ENCODE assay signal across 8 cellular contexts in genomic region chr2:177243476-177243875, GRCh38. TPM values are rescaled to one million over a fixed set of nuclear protein-coding genes. Genes with fewer than 3 reads are reported as not detected.
DNase-seq lines count a peak whose midpoint lies in the region; ATAC-seq, FAIRE-seq and TF ChIP-seq lines count a peak whose summit lies in the region.

No MANE protein-coding gene starts in this region.

- H3K27ac Mint-ChIP-seq in activated T-helper 2 cell treated with anti-CD3 and anti-CD28 coated beads, Interferon-gamma antibody, Interleukin-2, Interleukin-4, amounts not matched to agents 10 μg/mL and 5 μg/mL and 100 μg/mL, durations not matched to agents 14 hours and 24 hours and 36 hours, result peak overlapping the region; percentile 59

- H3F3A ChIP-seq in SK-N-SH (replicated peaks; ENCODE audit: insufficient read depth), result peaks cover 36% of the 10 kb centered on the region

- H3K4me3 ChIP-seq in SK-N-SH (ENCODE audit: low read depth in 2 of 2, low read length in 1 of 2) (no peak overlapping the region), HepG2 (replicated peaks in 1 of 3; ENCODE audit: insufficient read depth in 1 of 3, low read depth in 2 of 3, low read length in 3 of 3) (no peak overlapping the region), subcutaneous abdominal adipose tissue (ENCODE audit: low read depth in 1 of 5, low read length in 5 of 5) (peak overlapping the region in 1 of 5 donors; percentile 8)

- ATAC-seq in SK-N-SH treated with all-trans-retinoic acid at 6 μM for 48 hours (no peak), HepG2 (no peak), HG03442 (IDR thresholded peaks at IDR 0.05; ENCODE audit: unreplicated experiment) (no peak)

- H4K20me1 ChIP-seq in SK-N-SH (ENCODE audit: insufficient read depth) (peaks cover 20% of the 10 kb centered on the region), HepG2 (ENCODE audit: insufficient read depth, low read length) (peaks cover 98% of the 10 kb centered on the region)

- TF ChIP-seq RAD21 in SK-N-SH (IDR thresholded peaks at IDR 0.05; ENCODE audit: low read length) (no peak), HepG2 (CRISPR knock-in tag; IDR thresholded peaks at IDR 0.05) (no peak)

- H3K36me3 ChIP-seq in SK-N-SH (replicated peaks in 1 of 2; ENCODE audit: control insufficient read depth in 1 of 2, insufficient read depth in 2 of 2, low read length in 1 of 2), result peaks cover 0 to 6% of the 10 kb centered on the region in 2 experiments
- peaks cover 11 to 40% of the 10 kb centered on the region in 2 experiments for H3K36me3 ChIP-seq in HepG2 (replicated peaks in 1 of 2; ENCODE audit: control insufficient read depth in 1 of 2, insufficient read depth in 2 of 2, low read length in 2 of 2)
- H3K36me3 ChIP-seq in subcutaneous abdominal adipose tissue (ENCODE audit: control insufficient read depth in 5 of 5, insufficient read depth in 5 of 5, low read length in 5 of 5), result peaks cover 0 to under 1% (median 0%) of the 10 kb centered on the region in 5 donors

- no peak for DNase-seq in SK-N-SH
- DNase-seq in activated T-helper 2 cell treated with anti-CD3 and anti-CD28 coated beads, Interferon-gamma antibody, Interleukin-2, Interleukin-4, amounts not matched to agents 10 μg/mL and 5 μg/mL and 100 μg/mL, durations not matched to agents 14 hours and 24 hours and 36 hours (ENCODE audit: low spot score), result no peak
- no peak for DNase-seq in HepG2 (ENCODE audit: low spot score)
- DNase-seq in erythroblast (lab: John Stamatoyannopoulos, UW), result no peak
- no peak for DNase-seq in caudate nucleus (lab: John Stamatoyannopoulos, UW)

- H3K27me3 ChIP-seq in SK-N-SH (ENCODE audit: insufficient read depth) (no peaks in the 10 kb centered on the region), HepG2 (ENCODE audit: control insufficient read depth in 1 of 2, insufficient read depth in 2 of 2, low read length in 2 of 2) (no peaks in the 10 kb centered on the region), subcutaneous abdominal adipose tissue (ENCODE audit: control insufficient read depth in 5 of 5, insufficient read depth in 4 of 5, low read length in 5 of 5) (no peaks in the 10 kb centered on the region)

- peak overlapping the region; percentile 67 for H3K4me2 ChIP-seq in SK-N-SH
- H3K4me2 ChIP-seq in HepG2 (ENCODE audit: low read depth, low read length), result peak overlapping the region; percentile 48

- no peak overlapping the region for H3K4me3 Mint-ChIP-seq in activated T-helper 2 cell treated with anti-CD3 and anti-CD28 coated beads, Interferon-gamma antibody, Interleukin-2, Interleukin-4, amounts not matched to agents 10 μg/mL and 5 μg/mL and 100 μg/mL, durations not matched to agents 14 hours and 24 hours and 36 hours (ENCODE audit: low read depth)

- in situ Hi-C loops in HepG2 (cut with HindIII; ENCODE audit: extremely low pct_ligation_motif_present, low pct_unique_long_range_greater_than_20kb), result no loop called here

- H3K4me1 Mint-ChIP-seq in activated T-helper 2 cell treated with anti-CD3 and anti-CD28 coated beads, Interferon-gamma antibody, Interleukin-2, Interleukin-4, amounts not matched to agents 10 μg/mL and 5 μg/mL and 100 μg/mL, durations not matched to agents 14 hours and 24 hours and 36 hours (ENCODE audit: low read depth), result peaks cover 64% of the 10 kb centered on the region

- BruUV-seq in HepG2 (replicated peaks; lab: Mats Ljungman, UMichigan), result no TSS peak

- no peaks in the 10 kb centered on the region for H3K9me3 Mint-ChIP-seq in activated T-helper 2 cell treated with anti-CD3 and anti-CD28 coated beads, Interferon-gamma antibody, Interleukin-2, Interleukin-4, amounts not matched to agents 10 μg/mL and 5 μg/mL and 100 μg/mL, durations not matched to agents 14 hours and 24 hours and 36 hours

- CTCF ChIA-PET in SK-N-SH (lab: Yijun Ruan, JAX), result interaction anchor here (1.0 to 1.3 kb wide), 3 partner anchors 21 to 92 kb away, joined by 4 to 5 read pairs (median 4); partner anchors contain the start of gene NFE2L2
- CTCF ChIA-PET in HepG2 (lab: Yijun Ruan, JAX; ENCODE audit: low intra/inter-chr PET ratio, low total read pairs), result no interaction called here

- H3K27ac ChIP-seq in SK-N-SH (ENCODE audit: low read depth in 2 of 2, low read length in 1 of 2) (peak overlapping the region; percentile 94 to 98), HepG2 (ENCODE audit: extremely low read length, insufficient read depth, low read length) (peak overlapping the region; percentile 56), subcutaneous abdominal adipose tissue (ENCODE audit: low read depth, low read length) (peak overlapping the region; percentile 99), caudate nucleus (ENCODE audit: low read depth, low read length) (no peak overlapping the region)

- TF ChIP-seq CTCF in SK-N-SH (IDR thresholded peaks at IDR 0.05), result no peak
- no peak for TF ChIP-seq CTCF in HepG2 (CRISPR knock-in tag; IDR thresholded peaks at IDR 0.05)

- POLR2A ChIA-PET in SK-N-SH (lab: Yijun Ruan, JAX) (no interaction called here), HepG2 (lab: Yijun Ruan, JAX) (interaction anchor here (0.6 to 1.5 kb wide), 7 partner anchors 9 to 78 kb away, joined by 3 to 7 read pairs (median 3); partner anchors contain the start of gene NFE2L2)

- TF ChIP-seq EP300 in SK-N-SH (IDR thresholded peaks at IDR 0.05; ENCODE audit: borderline replicate concordance in 1 of 2, low read depth in 1 of 2, low read length in 1 of 2) (no peak), HepG2 (IDR thresholded peaks at IDR 0.05; ENCODE audit: low read depth in 2 of 2, low read length in 2 of 2) (no peak), HepG2 (CRISPR knock-in tag; IDR thresholded peaks at IDR 0.05; ENCODE audit: borderline replicate concordance) (no peak)

- no peak overlapping the region for H2AFZ ChIP-seq in SK-N-SH (ENCODE audit: low read depth)
- no peak overlapping the region for H2AFZ ChIP-seq in HepG2 (ENCODE audit: low read length)

- no peaks in the 10 kb centered on the region for H3K9me3 ChIP-seq in SK-N-SH
- no peaks in the 10 kb centered on the region for H3K9me3 ChIP-seq in HepG2 (ENCODE audit: low read length)
- no peaks in the 10 kb centered on the region for H3K9me3 ChIP-seq in subcutaneous abdominal adipose tissue (ENCODE audit: control insufficient read depth in 5 of 5, low read length in 5 of 5)

- H3K79me2 ChIP-seq in SK-N-SH (ENCODE audit: insufficient read depth) (peaks cover 97% of the 10 kb centered on the region), HepG2 (ENCODE audit: insufficient read depth, low read length) (peaks cover 98% of the 10 kb centered on the region)

- H3K27me3 Mint-ChIP-seq in activated T-helper 2 cell treated with anti-CD3 and anti-CD28 coated beads, Interferon-gamma antibody, Interleukin-2, Interleukin-4, amounts not matched to agents 10 μg/mL and 5 μg/mL and 100 μg/mL, durations not matched to agents 14 hours and 24 hours and 36 hours (ENCODE audit: low read depth), result no peaks in the 10 kb centered on the region

- H3K9ac ChIP-seq in SK-N-SH (peak overlapping the region; percentile 70; the same call in 1 of the 2 replicates), HepG2 (ENCODE audit: insufficient read depth, low read depth, low read length) (peak overlapping the region; percentile 38; the same call in 1 of the 2 replicates), subcutaneous abdominal adipose tissue (ENCODE audit: low read length in 5 of 5) (peak overlapping the region in 3 of 5 donors; percentile 2 to 90 (median 49))

- FAIRE-seq in HepG2 (lab: Jason Lieb, UNC), result no peak

- intact Hi-C loops in activated T-helper 2 cell treated with anti-CD3 and anti-CD28 coated beads, Interferon-gamma antibody, Interleukin-2, Interleukin-4, amounts not matched to agents 10 μg/mL and 5 μg/mL and 100 μg/mL, durations not matched to agents 14 hours and 24 hours and 36 hours (cut with micrococcal nuclease), result loop anchor here (10.0 kb wide), 1 partner anchor 51 kb away; no protein-coding TSS in a partner anchor
- intact Hi-C loops in HepG2 (cut with micrococcal nuclease; ENCODE audit: unreplicated experiment), result no loop called here

- H3K4me1 ChIP-seq in SK-N-SH (ENCODE audit: control insufficient read depth in 1 of 2, insufficient read depth in 2 of 2, low read depth in 1 of 2, low read length in 1 of 2), result peaks cover 45 to 62% of the 10 kb centered on the region in 2 experiments
- peaks cover 100% of the 10 kb centered on the region for H3K4me1 ChIP-seq in HepG2 (ENCODE audit: insufficient read depth, low read length)
- peaks cover 22 to 90% (median 87%) of the 10 kb centered on the region in 5 donors for H3K4me1 ChIP-seq in subcutaneous abdominal adipose tissue (ENCODE audit: control insufficient read depth in 5 of 5, insufficient read depth in 5 of 5, low read length in 5 of 5)

- peaks cover 29% of the 10 kb centered on the region for H3K36me3 Mint-ChIP-seq in activated T-helper 2 cell treated with anti-CD3 and anti-CD28 coated beads, Interferon-gamma antibody, Interleukin-2, Interleukin-4, amounts not matched to agents 10 μg/mL and 5 μg/mL and 100 μg/mL, durations not matched to agents 14 hours and 24 hours and 36 hours (ENCODE audit: low read depth)

- TF ChIP-seq POLR2A in HepG2 (IDR thresholded peaks at IDR 0.05; ENCODE audit: insufficient read depth in 1 of 2, low read depth in 2 of 2, low read length in 2 of 2), result no peak
- TF ChIP-seq POLR2A in erythroblast (IDR thresholded peaks at IDR 0.05; ENCODE audit: low read length), result no peak

- H3K9me2 ChIP-seq in SK-N-SH, result no peaks in the 10 kb centered on the region

RNA-seq across cellular contexts. Expression of gene NFE2L2, which starts 21.1 kb away (rescaled TPM):
- polyA plus RNA-seq in SK-N-SH (2012; rRNA removed) (40.9 and 61.9 TPM in 2 replicates), HepG2 (2011; rRNA removed) (138 and 215 TPM in 2 replicates)
- polyA plus RNA-seq in SK-N-SH (2012; cell fraction: cytosol; rRNA removed), result 57.8 and 59.5 TPM in 2 replicates
- polyA plus RNA-seq in SK-N-SH (2012; cell fraction: nucleus; rRNA removed), result 51.9 and 65.3 TPM in 2 replicates
- 55.8 and 56.2 TPM in 2 replicates for total RNA-seq in activated T-helper 2 cell treated with anti-CD3 and anti-CD28 coated beads, Interferon-gamma antibody, Interleukin-2, Interleukin-4, amounts not matched to agents 10 μg/mL and 5 μg/mL and 100 μg/mL, durations not matched to agents 14 hours and 24 hours and 36 hours
- total RNA-seq in HepG2 (2016; rRNA removed; fragmentation: Illumina TruSeq; extraction: Trizol), result 84.6 and 136 TPM in 2 replicates
- 93.0 and 99.3 TPM in 2 replicates for total RNA-seq in HepG2 (2016; cell fraction: cytosol; rRNA removed; fragmentation: Illumina TruSeq; extraction: Trizol; ENCODE audit: low read depth)
- 80.6 and 139 TPM in 2 replicates for total RNA-seq in HepG2 (2016; cell fraction: insoluble cytoplasmic fraction; rRNA removed; fragmentation: Illumina TruSeq; extraction: Trizol)
- total RNA-seq in HepG2 (2016; cell fraction: membrane; rRNA removed; fragmentation: Illumina TruSeq; extraction: Trizol), result 85.8 and 94.3 TPM in 2 replicates
- total RNA-seq in HepG2 (2016; cell fraction: nucleus; rRNA removed; fragmentation: Illumina TruSeq; extraction: Trizol), result 92.5 and 95.6 TPM in 2 replicates
- 94.2 and 119 TPM in 2 replicates for polyA plus RNA-seq in HepG2 (2011; cell fraction: cytosol; rRNA removed)
- 66.9 and 70.1 TPM in 2 replicates for polyA plus RNA-seq in HepG2 (2011; cell fraction: nucleus; rRNA removed)
- 104 and 115 TPM in 2 replicates for polyA plus RNA-seq in HepG2 (2012)
- 17.6 and 20.3 TPM in 2 replicates for polyA plus RNA-seq in HepG2 (2016; cell fraction: cytosol; fragmentation: Illumina TruSeq; extraction: Trizol; ENCODE audit: low read depth)
- 211 and 217 TPM in 2 replicates for polyA plus RNA-seq in HepG2 (2016; cell fraction: insoluble cytoplasmic fraction; fragmentation: Illumina TruSeq; extraction: Trizol; ENCODE audit: low read depth)
- 41.9 and 49.1 TPM in 2 replicates for polyA plus RNA-seq in HepG2 (2016; cell fraction: membrane; fragmentation: Illumina TruSeq; extraction: Trizol; ENCODE audit: low read depth)
- polyA plus RNA-seq in HepG2 (2016; cell fraction: nucleus; fragmentation: Illumina TruSeq; extraction: Trizol; ENCODE audit: insufficient read depth, low read depth), result 168 and 175 TPM in 2 replicates
- polyA minus RNA-seq in HepG2 (2011; rRNA and poly(A)+ RNA removed; ENCODE audit: low replicate concordance), result 157 and 264 TPM in 2 replicates
- polyA minus RNA-seq in HepG2 (2011; cell fraction: cytosol; rRNA and poly(A)+ RNA removed), result 128 and 137 TPM in 2 replicates
- 140 and 141 TPM in 2 replicates for polyA minus RNA-seq in HepG2 (2011; cell fraction: nucleus; rRNA and poly(A)+ RNA removed)

RNA-seq across cellular contexts. Expression of gene HNRNPA3, which starts 30.9 kb away (rescaled TPM):
- 86.5 and 102 TPM in 2 replicates for polyA plus RNA-seq in SK-N-SH (2012; rRNA removed)
- polyA plus RNA-seq in SK-N-SH (2012; cell fraction: cytosol; rRNA removed), result 125 and 185 TPM in 2 replicates
- polyA plus RNA-seq in SK-N-SH (2012; cell fraction: nucleus; rRNA removed), result 58.1 and 110 TPM in 2 replicates
- total RNA-seq in activated T-helper 2 cell treated with anti-CD3 and anti-CD28 coated beads, Interferon-gamma antibody, Interleukin-2, Interleukin-4, amounts not matched to agents 10 μg/mL and 5 μg/mL and 100 μg/mL, durations not matched to agents 14 hours and 24 hours and 36 hours, result 322 and 323 TPM in 2 replicates
- total RNA-seq in HepG2 (2016; rRNA removed; fragmentation: Illumina TruSeq; extraction: Trizol), result 97.7 and 164 TPM in 2 replicates
- 14.2 and 15.3 TPM in 2 replicates for total RNA-seq in HepG2 (2016; cell fraction: cytosol; rRNA removed; fragmentation: Illumina TruSeq; extraction: Trizol; ENCODE audit: low read depth)
- 105 and 171 TPM in 2 replicates for total RNA-seq in HepG2 (2016; cell fraction: insoluble cytoplasmic fraction; rRNA removed; fragmentation: Illumina TruSeq; extraction: Trizol)
- 84.7 and 87.9 TPM in 2 replicates for total RNA-seq in HepG2 (2016; cell fraction: membrane; rRNA removed; fragmentation: Illumina TruSeq; extraction: Trizol)
- 152 and 163 TPM in 2 replicates for total RNA-seq in HepG2 (2016; cell fraction: nucleus; rRNA removed; fragmentation: Illumina TruSeq; extraction: Trizol)
- polyA plus RNA-seq in HepG2 (2011; rRNA removed), result 52.3 and 73.3 TPM in 2 replicates
- 28.9 and 35.7 TPM in 2 replicates for polyA plus RNA-seq in HepG2 (2011; cell fraction: cytosol; rRNA removed)
- polyA plus RNA-seq in HepG2 (2011; cell fraction: nucleus; rRNA removed), result 80.5 and 102 TPM in 2 replicates
- 166 and 486 TPM in 2 replicates for polyA plus RNA-seq in HepG2 (2012)
- 36.5 and 45.0 TPM in 2 replicates for polyA plus RNA-seq in HepG2 (2016; cell fraction: cytosol; fragmentation: Illumina TruSeq; extraction: Trizol; ENCODE audit: low read depth)
- 1,088 and 1,120 TPM in 2 replicates for polyA plus RNA-seq in HepG2 (2016; cell fraction: insoluble cytoplasmic fraction; fragmentation: Illumina TruSeq; extraction: Trizol; ENCODE audit: low read depth)
- 139 and 151 TPM in 2 replicates for polyA plus RNA-seq in HepG2 (2016; cell fraction: membrane; fragmentation: Illumina TruSeq; extraction: Trizol; ENCODE audit: low read depth)
- 525 and 575 TPM in 2 replicates for polyA plus RNA-seq in HepG2 (2016; cell fraction: nucleus; fragmentation: Illumina TruSeq; extraction: Trizol; ENCODE audit: insufficient read depth, low read depth)
- polyA minus RNA-seq in HepG2 (2011; rRNA and poly(A)+ RNA removed; ENCODE audit: low replicate concordance), result 11.2 and 12.3 TPM in 2 replicates
- polyA minus RNA-seq in HepG2 (2011; cell fraction: cytosol; rRNA and poly(A)+ RNA removed), result 34.8 and 38.9 TPM in 2 replicates
- 205 and 222 TPM in 2 replicates for polyA minus RNA-seq in HepG2 (2011; cell fraction: nucleus; rRNA and poly(A)+ RNA removed)
